In the genomic region with DNA sequence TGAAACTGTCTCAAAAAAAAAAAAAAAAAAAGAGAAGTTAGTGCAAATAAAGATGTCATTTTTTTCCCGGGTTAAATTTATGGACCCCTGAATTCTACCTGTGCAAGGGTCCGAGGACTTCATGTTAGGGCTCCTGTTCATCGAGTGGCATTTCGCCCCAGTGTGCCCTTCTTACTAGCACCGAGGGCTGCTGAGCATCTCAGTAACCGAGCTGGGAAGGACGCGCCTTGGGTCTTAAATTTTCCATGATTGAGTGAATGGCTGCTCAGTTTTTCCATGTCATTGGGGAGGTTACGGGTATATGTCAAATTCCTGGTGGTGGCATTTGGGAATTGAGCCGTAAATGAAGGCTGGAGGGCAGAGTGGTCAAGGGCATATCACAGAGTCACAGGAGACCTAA, we compare ENCODE assay signal across 1 cellular context.
TF ChIP-seq lines count a peak whose summit lies in the region.

No MANE protein-coding gene starts in this region.

TF ChIP-seq in HCT116, 20 proteins besides CTCF, POLR2A, EP300 and RAD21 (continued from another document):
- TF ChIP-seq JUND (IDR thresholded peaks at IDR 0.05), result no peak
